12 cellular contexts compared by ENCODE assay signal in genomic region chr17:64150237-64151015, GRCh38. TPM values are rescaled to one million over a fixed set of nuclear protein-coding genes. Genes with fewer than 3 reads are reported as not detected.
A peak's percentile ranks its signal among the peaks of the same experiment; 100 is the strongest.
DNase-seq lines count a peak whose midpoint lies in the region; ATAC-seq and TF ChIP-seq lines count a peak whose summit lies in the region.
"Had no signal": no experiment of that assay in that cellular context is flagged by ENCODE, and none has a peak within 500 bp of the region (broad histone marks: within the 10 kb centered on the region; RNA-seq: fewer than 3 reads in every experiment).

No MANE protein-coding gene starts in this region.

- TF ChIP-seq POLR2A in adrenal gland (IDR thresholded peaks at IDR 0.05): no peak

- no peaks in the 10 kb centered on the region for H3K9me2 ChIP-seq in SK-N-SH

- peaks cover 45% of the 10 kb centered on the region for H3F3A ChIP-seq in SK-N-SH (replicated peaks; ENCODE audit: insufficient read depth)

- H3K79me2 ChIP-seq in SK-N-SH (ENCODE audit: insufficient read depth): peaks cover 16% of the 10 kb centered on the region; the same call in 1 of the 2 replicates
- H3K79me2 ChIP-seq: parathyroid adenoma had no signal

- peak overlapping the region; percentile 98 for H3K27ac ChIP-seq in 22Rv1
- H3K27ac ChIP-seq in adrenal gland: peak overlapping the region; percentile 37 to 84 (median 65)
- H3K27ac ChIP-seq in lung (ENCODE audit: low read depth in 1 of 2, low read length in 1 of 2): peak overlapping the region in 1 of 2 donors; percentile 15
- peak overlapping the region in 1 of 2 experiments; percentile 47; a peak in 2 of 4 replicates for H3K27ac ChIP-seq in SK-N-SH (ENCODE audit: low read depth in 2 of 2, low read length in 1 of 2)
- H3K27ac ChIP-seq: parathyroid adenoma had no signal

- no peak overlapping the region for H2AFZ ChIP-seq in SK-N-SH (ENCODE audit: low read depth)
- H2AFZ ChIP-seq: parathyroid adenoma had no signal

- no peak for TF ChIP-seq EP300 in SK-N-SH (IDR thresholded peaks at IDR 0.05; ENCODE audit: borderline replicate concordance in 1 of 2, low read depth in 1 of 2, low read length in 1 of 2)

- no peak for TF ChIP-seq RAD21 in SK-N-SH (IDR thresholded peaks at IDR 0.05; ENCODE audit: low read length)

- intact Hi-C loops in adrenal gland (cut with DNase I): loop anchor here in 1 of 2 donors (10.0 kb wide), 1 partner anchor 124 kb away; no protein-coding TSS in a partner anchor

- 49 to 66% (median 52%) methylated on average over 5 of the region's 5 CpGs for WGBS in adrenal gland, 4 donors
- WGBS in lung, 2 donors: 60 to 69% methylated on average over 5 of the region's 5 CpGs
- WGBS in SK-N-SH (ENCODE audit: low lambda C conversion rate): 90% methylated on average over 5 of the region's 5 CpGs

- H3K4me1 ChIP-seq in adrenal gland (replicated peaks in 1 of 2): peaks cover 20 to 48% of the 10 kb centered on the region in 2 donors
- peaks cover 16 to 32% of the 10 kb centered on the region in 2 donors for H3K4me1 ChIP-seq in lung (ENCODE audit: control insufficient read depth in 2 of 2, insufficient read depth in 2 of 2, low read length in 2 of 2)
- peaks cover 11 to 44% of the 10 kb centered on the region in 2 experiments for H3K4me1 ChIP-seq in SK-N-SH (ENCODE audit: control insufficient read depth in 1 of 2, insufficient read depth in 2 of 2, low read depth in 1 of 2, low read length in 1 of 2)

- TF ChIP-seq CTCF in 22Rv1 (IDR thresholded peaks at IDR 0.05) (no peak), adrenal gland (IDR thresholded peaks at IDR 0.05) (no peak), lung (IDR thresholded peaks at IDR 0.05; ENCODE audit: control extremely low read depth, extremely low read depth) (no peak), SK-N-SH (IDR thresholded peaks at IDR 0.05) (no peak)

- H3K9me3 ChIP-seq in adrenal gland (replicated peaks in 1 of 3) (no peaks in the 10 kb centered on the region), lung (ENCODE audit: control insufficient read depth in 2 of 2, insufficient read depth in 1 of 2, low read length in 1 of 2) (no peaks in the 10 kb centered on the region), SK-N-SH (no peaks in the 10 kb centered on the region)

- POLR2A ChIA-PET in SK-N-SH (lab: Yijun Ruan, JAX): no interaction called here

- H3K9ac ChIP-seq in SK-N-SH: no peak overlapping the region
- H3K9ac ChIP-seq: parathyroid adenoma had no signal

- peaks cover 0 to 14% of the 10 kb centered on the region in 2 donors for H3K36me3 ChIP-seq in adrenal gland (replicated peaks in 1 of 2)
- peaks cover 4 to 5% of the 10 kb centered on the region in 2 donors for H3K36me3 ChIP-seq in lung (ENCODE audit: control insufficient read depth in 2 of 2, insufficient read depth in 2 of 2, low read length in 2 of 2)
- H3K36me3 ChIP-seq in SK-N-SH (replicated peaks in 1 of 2; ENCODE audit: control insufficient read depth in 1 of 2, insufficient read depth in 2 of 2, low read length in 1 of 2): peaks cover 41 to 77% of the 10 kb centered on the region in 2 experiments

- ATAC-seq in lung (ENCODE audit: insufficient read depth, low FRiP score): no peak

- H3K27me3 ChIP-seq in adrenal gland (no peaks in the 10 kb centered on the region), lung (ENCODE audit: control insufficient read depth, insufficient read depth) (no peaks in the 10 kb centered on the region), SK-N-SH (ENCODE audit: insufficient read depth) (no peaks in the 10 kb centered on the region)

- H3K4me3 ChIP-seq in adrenal gland: no peak overlapping the region
- H3K4me3 ChIP-seq in lung: no peak overlapping the region
- no peak overlapping the region for H3K4me3 ChIP-seq in SK-N-SH (ENCODE audit: low read depth in 2 of 2, low read length in 1 of 2)

- H3K4me2 ChIP-seq in SK-N-SH: no peak overlapping the region

- CTCF ChIA-PET in SK-N-SH (lab: Yijun Ruan, JAX): interaction anchor here (1.2 to 6.2 kb wide), 8 partner anchors 10 to 269 kb away, joined by 3 to 60 read pairs (median 9); partner anchors contain the start of gene GH1

- 0 out of 2 replicates have a peak, but pooled peaks cover 6% of the 10 kb centered on the region for H4K20me1 ChIP-seq in SK-N-SH (ENCODE audit: insufficient read depth)

- DNase-seq in GF-D8 (lab: John Stamatoyannopoulos, UW) (peak; percentile 7), adrenal gland (peak; percentile 71 to 91 (median 81)), lung (ENCODE audit: low spot score) (peak; percentile 69), SK-N-SH (no peak), C1 segment of cervical spinal cord (lab: John Stamatoyannopoulos, UW) (no peak), NCI-H1436 treated with DMSO at 0.1 percent for 48 hours (lab: John Stamatoyannopoulos, UW) (no peak)
- DNase-seq in activated effector memory CD4-positive, alpha-beta T cell treated with Interleukin-2 at 50 U/mL for 16 hours: no peak
- DNase-seq: activated CD4-positive, alpha-beta T cell treated with anti-CD3 and anti-CD28 coated beads for 1 hour; NCI-H2107; RPMI8226 had no signal

TF ChIP-seq in SK-N-SH, 30 proteins besides CTCF, POLR2A, EP300 and RAD21:
- TF ChIP-seq MEF2A (IDR thresholded peaks at IDR 0.05; ENCODE audit: borderline replicate concordance, low read depth) (no peak), FOXJ3 (CRISPR knock-in tag; IDR thresholded peaks at IDR 0.05) (no peak)

RNA-seq across cellular contexts. Expression of gene ERN1, which starts 20.5 kb away (rescaled TPM):
- total RNA-seq in adrenal gland: 100 to 1,000 TPM in 5 of 8 donors, 10 to 100 TPM in 3; 47.7 to 205 (median 122) TPM
- polyA plus RNA-seq in adrenal gland: 10 to 100 TPM; 31.9 to 52.4 (median 32.6) TPM
- 10 to 100 TPM; 23.9 to 34.2 TPM for total RNA-seq in lung
- 10 to 100 TPM in 1 of 2 donors, 1 to 10 TPM in 1; 8.3 to 14.8 TPM for polyA plus RNA-seq in lung
- polyA plus RNA-seq in SK-N-SH (2012; rRNA removed): 6.9 and 7.3 TPM in 2 replicates
- polyA plus RNA-seq in SK-N-SH (2012; cell fraction: cytosol; rRNA removed): 5.2 and 6.2 TPM in 2 replicates
- 11.4 and 12.2 TPM in 2 replicates for polyA plus RNA-seq in SK-N-SH (2012; cell fraction: nucleus; rRNA removed)

Comparison
In these comparisons a context has a peak if more than half of its experiments do, and no peak if none do; other contexts are left out.
1. DNase-seq: peak in GF-D8 (single experiment), adrenal gland (7 of 7) and lung (single experiment); none in activated effector memory CD4-positive, alpha-beta T cell treated with Interleukin-2 at 50 U/mL for 16 hours (single experiment), SK-N-SH (single experiment), C1 segment of cervical spinal cord (0 of 14) and NCI-H1436 treated with DMSO at 0.1 percent for 48 hours (single experiment).